7 cellular contexts compared by ENCODE assay signal in the genomic region with DNA sequence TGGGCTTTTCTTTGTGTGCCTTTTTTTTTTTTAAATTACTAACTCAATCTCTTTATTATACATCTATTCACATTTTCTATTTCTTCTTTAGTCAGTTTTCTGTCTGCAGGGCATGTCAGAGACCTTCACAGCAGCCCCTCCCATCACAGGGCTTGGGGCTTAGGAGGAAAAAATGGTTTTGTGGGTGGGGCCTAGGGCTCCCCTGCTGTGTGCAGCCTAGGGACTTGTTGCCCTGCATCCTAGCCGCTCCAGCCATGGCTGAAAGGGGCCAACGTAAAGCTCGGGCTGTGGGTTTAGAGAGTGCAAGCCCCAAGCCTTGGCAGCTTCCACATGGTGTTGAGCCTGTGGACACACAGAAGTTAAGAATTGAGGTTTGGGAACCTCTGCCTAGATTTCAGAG.
"Had no signal": no experiment of that assay in that cellular context is flagged by ENCODE, and none has a peak within 500 bp of the region (broad histone marks: within the 10 kb centered on the region; RNA-seq: fewer than 3 reads in every experiment).

No MANE protein-coding gene starts in this region.

- H3K27ac ChIP-seq: GM23248, HL-60 had no signal

- H3K4me3 Mint-ChIP-seq: H9, IgD-negative memory B cell had no signal

- H3K27ac Mint-ChIP-seq: H9, IgD-negative memory B cell had no signal

- ATAC-seq: HepG2 had no signal

- H3K27me3 Mint-ChIP-seq: IgD-negative memory B cell had no signal

- H3K4me1 Mint-ChIP-seq: H9 had no signal

- DNase-seq: GM23248, H9, HCEC 1CT, KG1 had no signal

- H3K4me3 ChIP-seq: GM23248 had no signal
